In genomic region chr7:76129366-76129765, GRCh38 we compare ENCODE assay signal across 14 cellular contexts.
"Had no signal": no experiment of that assay in that cellular context is flagged by ENCODE, and none has a peak within 500 bp of the region (broad histone marks: within the 10 kb centered on the region; RNA-seq: fewer than 3 reads in every experiment).

No MANE protein-coding gene starts in this region.

- H3K4me1 Mint-ChIP-seq: mesothelial cell of epicardium had no signal

- H3K27me3 Mint-ChIP-seq: activated naive CD8-positive, alpha-beta T cell treated with anti-CD3 and anti-CD28 coated beads, Interleukin-2, amount 50 U/mL, for 24 hours; dendritic cell treated with granulocyte-macrophage colony-stimulating factor and Interleukin-4, amounts not matched to agents 40 ng/mL and 50 ng/mL, for 4 days had no signal

- H3K9me3 Mint-ChIP-seq: activated CD4-positive, alpha-beta memory T cell treated with anti-CD3 and anti-CD28 coated beads, Interleukin-2, amount 10 ng/mL, durations not matched to agents 7 days and 5 days; activated naive CD8-positive, alpha-beta T cell treated with anti-CD3 and anti-CD28 coated beads, Interleukin-2, amount 50 U/mL, for 24 hours; dendritic cell treated with granulocyte-macrophage colony-stimulating factor and Interleukin-4, amounts not matched to agents 40 ng/mL and 50 ng/mL, for 4 days; mesothelial cell of epicardium; neural progenitor cell had no signal

- H3K27ac Mint-ChIP-seq: activated CD4-positive, alpha-beta memory T cell treated with anti-CD3 and anti-CD28 coated beads, Interleukin-2, amount 10 ng/mL, durations not matched to agents 7 days and 5 days; activated naive CD8-positive, alpha-beta T cell treated with anti-CD3 and anti-CD28 coated beads, Interleukin-2, amount 50 U/mL, for 24 hours; dendritic cell treated with granulocyte-macrophage colony-stimulating factor and Interleukin-4, amounts not matched to agents 40 ng/mL and 50 ng/mL, for 4 days; mesothelial cell of epicardium; neural progenitor cell had no signal

- H3K4me3 Mint-ChIP-seq: activated CD4-positive, alpha-beta memory T cell treated with anti-CD3 and anti-CD28 coated beads, Interleukin-2, amount 10 ng/mL, durations not matched to agents 7 days and 5 days; activated naive CD8-positive, alpha-beta T cell treated with anti-CD3 and anti-CD28 coated beads, Interleukin-2, amount 50 U/mL, for 24 hours; dendritic cell treated with granulocyte-macrophage colony-stimulating factor and Interleukin-4, amounts not matched to agents 40 ng/mL and 50 ng/mL, for 4 days; mesothelial cell of epicardium; neural progenitor cell had no signal

- H3K36me3 Mint-ChIP-seq: mesothelial cell of epicardium, neural progenitor cell had no signal

- FAIRE-seq: pancreas had no signal

- DNase-seq: activated CD4-positive, alpha-beta memory T cell treated with anti-CD3 and anti-CD28 coated beads, Interleukin-2, amount 10 ng/mL, durations not matched to agents 7 days and 5 days; activated naive CD8-positive, alpha-beta T cell treated with anti-CD3 and anti-CD28 coated beads, Interleukin-2, amount 50 U/mL, for 24 hours; foreskin keratinocyte; heart right ventricle; islet precursor cell; pancreas; retina; stimulated activated CD4-positive, alpha-beta T cell treated with anti-CD3 and anti-CD28 coated beads, Interleukin-15, amount 100 ng/mL, for 24 hours; stimulated activated CD4-positive, alpha-beta T cell treated with anti-CD3 and anti-CD28 coated beads, Interleukin-4, amount 100 ng/mL, for 4 hours; stomach; T-helper 9 cell had no signal
